23 cellular contexts compared by ENCODE assay signal in genomic region chr3:46481636-46482035, GRCh38. TPM values are rescaled to one million over a fixed set of nuclear protein-coding genes. Genes with fewer than 3 reads are reported as not detected.
"Had no signal": no experiment of that assay in that cellular context is flagged by ENCODE, and none has a peak within 500 bp of the region (broad histone marks: within the 10 kb centered on the region; RNA-seq: fewer than 3 reads in every experiment).

No MANE protein-coding gene starts in this region.

- ATAC-seq: esophagus mucosa; heart left ventricle; natural killer cell; right cardiac atrium; stimulated activated effector memory CD8-positive, alpha-beta T cell treated with anti-CD3 and anti-CD28 coated beads, Interleukin-12 subunit alpha, Interleukin-12 subunit beta, amount 100 ng/mL, for 72 hours; stimulated activated naive CD8-positive, alpha-beta T cell treated with anti-CD3 and anti-CD28 coated beads, Interleukin-15, Interleukin-2, amounts not matched to agents 100 U/mL and 50 U/mL, for 24 hours had no signal

- DNase-seq: effector memory CD4-positive, alpha-beta T cell; heart left ventricle; hippocampal formation; mammary epithelial cell; natural killer cell; ovary; right cardiac atrium; stimulated activated CD4-positive, alpha-beta T cell treated with anti-CD3 and anti-CD28 coated beads, Interleukin-2, amount 100 ng/mL, for 48 hours; stimulated activated CD8-positive, alpha-beta memory T cell treated with anti-CD3 and anti-CD28 coated beads, Interleukin-4, amount 100 ng/mL, for 48 hours; stimulated activated naive CD8-positive, alpha-beta T cell treated with anti-CD3 and anti-CD28 coated beads, Interleukin-15, Interleukin-2, amounts not matched to agents 100 U/mL and 50 U/mL, for 24 hours; testis; transverse colon had no signal

- H3K4me3 ChIP-seq: heart left ventricle, ovary, smooth muscle cell, testis, transverse colon had no signal

- H3K27ac ChIP-seq: heart left ventricle, ovary, testis, transverse colon had no signal

RNA-seq across cellular contexts. Expression of gene RTP3, which starts 16.1 kb away (rescaled TPM):
- total RNA-seq: esophagus mucosa, frontal cortex, glomerular endothelial cell, heart left ventricle, kidney epithelial cell, lower leg skin, mammary epithelial cell, mesenteric fat pad, natural killer cell, neural crest cell, ovary, posterior vena cava, right cardiac atrium, smooth muscle cell, transverse colon, ureter had no signal

RNA-seq across cellular contexts. Expression of gene LTF, which starts 16.9 kb away (rescaled TPM):
- total RNA-seq: glomerular endothelial cell, kidney epithelial cell, neural crest cell, smooth muscle cell had no signal
